In the genomic region with DNA sequence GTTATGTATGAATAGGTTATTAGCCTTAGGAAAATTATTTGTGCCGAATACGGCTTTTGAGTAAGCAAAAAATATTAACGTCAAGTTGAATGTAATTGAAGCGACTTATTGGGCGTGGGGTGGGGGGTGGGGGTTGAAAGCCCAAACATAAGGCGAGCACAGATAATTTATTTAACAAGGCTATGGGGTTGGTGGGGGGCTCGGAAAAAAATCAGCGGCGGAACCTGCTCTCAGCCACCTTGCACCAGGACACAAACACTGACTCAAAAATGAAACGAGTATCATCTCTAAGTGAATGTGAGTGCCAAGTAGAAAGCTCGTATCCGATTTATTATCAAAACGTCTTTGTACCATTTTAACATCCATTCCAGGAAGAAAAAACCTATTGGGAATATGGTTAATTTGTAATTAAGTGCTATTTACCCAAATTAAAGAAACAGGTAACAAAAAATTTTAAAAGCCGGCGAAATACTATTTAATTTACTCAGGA, we compare ENCODE assay signal across 8 cellular contexts. TPM values are rescaled to one million over a fixed set of nuclear protein-coding genes. Genes with fewer than 3 reads are reported as not detected.
DNase-seq lines count a peak whose midpoint lies in the region; ATAC-seq and TF ChIP-seq lines count a peak whose summit lies in the region.

No MANE protein-coding gene starts in this region.

- POLR2A ChIA-PET in activated CD8-positive, alpha-beta T cell treated with anti-CD3 and anti-CD28 coated beads, Interleukin-2, amount 10 ng/mL, durations not matched to agents 7 days and 5 days (lab: Charles Lee): interaction anchor here (0.9 to 3.1 kb wide), 7 partner anchors 13 to 179 kb away, joined by 3 to 25 read pairs (median 6); partner anchors contain the start of genes ABHD18, MFSD8 and PLK4

- no peaks in the 10 kb centered on the region for H3K9me3 Mint-ChIP-seq in activated CD8-positive, alpha-beta T cell treated with anti-CD3 and anti-CD28 coated beads, Interleukin-2, amount 10 ng/mL, durations not matched to agents 7 days and 5 days (ENCODE audit: insufficient read depth)
- no peaks in the 10 kb centered on the region for H3K9me3 Mint-ChIP-seq in stimulated activated effector memory CD8-positive, alpha-beta T cell treated with anti-CD3 and anti-CD28 coated beads, Interleukin-12 subunit alpha, Interleukin-12 subunit beta, amount 100 ng/mL, for 72 hours

- TF ChIP-seq CTCF in heart left ventricle (IDR thresholded peaks at IDR 0.05): no peak

- no peaks in the 10 kb centered on the region for H3K9me3 ChIP-seq in heart left ventricle

- no peaks in the 10 kb centered on the region for H3K36me3 ChIP-seq in heart left ventricle

- DNase-seq in heart left ventricle (no peak), left cardiac atrium (no peak), CD1c-positive myeloid dendritic cell (ENCODE audit: extremely low spot score) (no peak), T1000 (lab: John Stamatoyannopoulos, UW) (no peak)
- DNase-seq in activated CD8-positive, alpha-beta T cell treated with anti-CD3 and anti-CD28 coated beads, Interleukin-2, amount 10 ng/mL, durations not matched to agents 7 days and 5 days: no peak
- peak in 1 of 2 donors; percentile 38 for DNase-seq in stimulated activated effector memory CD8-positive, alpha-beta T cell treated with anti-CD3 and anti-CD28 coated beads, Interleukin-12 subunit alpha, Interleukin-12 subunit beta, amount 100 ng/mL, for 72 hours (ENCODE audit: low spot score in 2 of 2)
- DNase-seq in stimulated activated CD4-positive, alpha-beta T cell treated with anti-CD3 and anti-CD28 coated beads, Interleukin-12 subunit alpha, Interleukin-12 subunit beta, amount 100 ng/mL, for 4 hours: no peak

- H3K27ac ChIP-seq in heart left ventricle: peak overlapping the region; percentile 87 to 99 (median 97)

- intact Hi-C loops in heart left ventricle (cut with DNase I): loop anchor here in 3 of 10 donors (2.0 to 10.0 kb wide), 5 partner anchors 93 to 1032 kb away; partner anchors contain the start of genes ABHD18 (in 1 of the 3), MFSD8 (in 1 of the 3), PGRMC2 (in 1 of the 3) and SCLT1 (in 1 of the 3)
- intact Hi-C loops in left cardiac atrium (cut with DNase I): loop anchor here in 1 of 2 donors (10.0 kb wide), 1 partner anchor 95 kb away; the partner anchor contains the start of genes ABHD18 and MFSD8

- H3K27me3 ChIP-seq in heart left ventricle: no peaks in the 10 kb centered on the region

- peaks cover 0 to 15% (median 4%) of the 10 kb centered on the region in 12 donors for H3K4me1 ChIP-seq in heart left ventricle

- 42 to 52% (median 47%) methylated on average over 15 of the region's 15 CpGs for WGBS in heart left ventricle, 4 donors

- CTCF ChIA-PET in activated CD8-positive, alpha-beta T cell treated with anti-CD3 and anti-CD28 coated beads, Interleukin-2, amount 10 ng/mL, durations not matched to agents 7 days and 5 days (lab: Charles Lee): interaction anchor here (0.9 kb wide), 1 partner anchor 95 kb away, joined by 3 read pairs; the partner anchor contains the start of gene ABHD18

- no peak for ATAC-seq in heart left ventricle
- ATAC-seq in left cardiac atrium: no peak
- ATAC-seq in activated CD8-positive, alpha-beta T cell treated with anti-CD3 and anti-CD28 coated beads, Interleukin-2, amount 10 ng/mL, durations not matched to agents 7 days and 5 days: no peak
- ATAC-seq in stimulated activated effector memory CD8-positive, alpha-beta T cell treated with anti-CD3 and anti-CD28 coated beads, Interleukin-12 subunit alpha, Interleukin-12 subunit beta, amount 100 ng/mL, for 72 hours: no peak

- peak overlapping the region; percentile 89 for H3K27ac Mint-ChIP-seq in activated CD8-positive, alpha-beta T cell treated with anti-CD3 and anti-CD28 coated beads, Interleukin-2, amount 10 ng/mL, durations not matched to agents 7 days and 5 days
- peak overlapping the region; percentile 93 for H3K27ac Mint-ChIP-seq in stimulated activated effector memory CD8-positive, alpha-beta T cell treated with anti-CD3 and anti-CD28 coated beads, Interleukin-12 subunit alpha, Interleukin-12 subunit beta, amount 100 ng/mL, for 72 hours

- peaks cover 1% of the 10 kb centered on the region for H3K36me3 Mint-ChIP-seq in activated CD8-positive, alpha-beta T cell treated with anti-CD3 and anti-CD28 coated beads, Interleukin-2, amount 10 ng/mL, durations not matched to agents 7 days and 5 days (ENCODE audit: low read depth)
- no peaks in the 10 kb centered on the region for H3K36me3 Mint-ChIP-seq in stimulated activated effector memory CD8-positive, alpha-beta T cell treated with anti-CD3 and anti-CD28 coated beads, Interleukin-12 subunit alpha, Interleukin-12 subunit beta, amount 100 ng/mL, for 72 hours

- peak overlapping the region; percentile 80 for H3K4me3 Mint-ChIP-seq in activated CD8-positive, alpha-beta T cell treated with anti-CD3 and anti-CD28 coated beads, Interleukin-2, amount 10 ng/mL, durations not matched to agents 7 days and 5 days
- H3K4me3 Mint-ChIP-seq in stimulated activated effector memory CD8-positive, alpha-beta T cell treated with anti-CD3 and anti-CD28 coated beads, Interleukin-12 subunit alpha, Interleukin-12 subunit beta, amount 100 ng/mL, for 72 hours: peak overlapping the region; percentile 76

- peaks cover 3% of the 10 kb centered on the region for H3K27me3 Mint-ChIP-seq in activated CD8-positive, alpha-beta T cell treated with anti-CD3 and anti-CD28 coated beads, Interleukin-2, amount 10 ng/mL, durations not matched to agents 7 days and 5 days (ENCODE audit: low read depth)

- no peak for TF ChIP-seq POLR2A in heart left ventricle (IDR thresholded peaks at IDR 0.05)

- peak overlapping the region; percentile 70 to 92 (median 76) for H3K4me3 ChIP-seq in heart left ventricle
- peak overlapping the region; percentile 70 for H3K4me3 ChIP-seq in iPS-11a (ENCODE audit: low read depth, low read length)

- peaks cover 21% of the 10 kb centered on the region for H3K4me1 Mint-ChIP-seq in activated CD8-positive, alpha-beta T cell treated with anti-CD3 and anti-CD28 coated beads, Interleukin-2, amount 10 ng/mL, durations not matched to agents 7 days and 5 days (ENCODE audit: low read depth)
- H3K4me1 Mint-ChIP-seq in stimulated activated effector memory CD8-positive, alpha-beta T cell treated with anti-CD3 and anti-CD28 coated beads, Interleukin-12 subunit alpha, Interleukin-12 subunit beta, amount 100 ng/mL, for 72 hours: peaks cover 7% of the 10 kb centered on the region

RNA-seq across cellular contexts. Expression of gene LARP1B, which starts 0.9 kb away (rescaled TPM):
- total RNA-seq in heart left ventricle: 10 to 100 TPM; 14.8 to 22.5 (median 18.0) TPM
- 10 to 100 TPM; 12.8 to 31.3 TPM for polyA plus RNA-seq in heart left ventricle
- total RNA-seq in left cardiac atrium: 10 to 100 TPM in 1 of 2 donors, 1 to 10 TPM in 1; 9.7 to 15.7 TPM
- total RNA-seq in activated CD8-positive, alpha-beta T cell treated with anti-CD3 and anti-CD28 coated beads, Interleukin-2, amount 10 ng/mL, durations not matched to agents 7 days and 5 days: 10 to 100 TPM; 13.6 to 14.5 TPM
